Comparison of ENCODE assay signal across 23 cellular contexts in genomic region chr1:151978910-151979309, GRCh38. TPM values are rescaled to one million over a fixed set of nuclear protein-coding genes. Genes with fewer than 3 reads are reported as not detected.
DNase-seq lines count a peak whose midpoint lies in the region; ATAC-seq and TF ChIP-seq lines count a peak whose summit lies in the region.
"Had no signal": no experiment of that assay in that cellular context is flagged by ENCODE, and none has a peak within 500 bp of the region (broad histone marks: within the 10 kb centered on the region; RNA-seq: fewer than 3 reads in every experiment).

No MANE protein-coding gene starts in this region.

- no peaks in the 10 kb centered on the region for H3K9me3 Mint-ChIP-seq in Caco-2 (ENCODE audit: unreplicated experiment)
- no peaks in the 10 kb centered on the region for H3K9me3 Mint-ChIP-seq in central memory CD8-positive, alpha-beta T cell
- no peaks in the 10 kb centered on the region for H3K9me3 Mint-ChIP-seq in stimulated activated effector memory CD8-positive, alpha-beta T cell treated with anti-CD3 and anti-CD28 coated beads, Interleukin-12 subunit alpha, Interleukin-12 subunit beta, amount 100 ng/mL, for 72 hours
- H3K9me3 Mint-ChIP-seq in activated CD4-positive, alpha-beta memory T cell treated with anti-CD3 and anti-CD28 coated beads for 36 hours, result no peaks in the 10 kb centered on the region
- H3K9me3 Mint-ChIP-seq: CD4-positive, CD25-positive, alpha-beta regulatory T cell; H9 had no signal

- H3K27me3 Mint-ChIP-seq in Caco-2 (ENCODE audit: insufficient read depth, unreplicated experiment), result no peaks in the 10 kb centered on the region
- H3K27me3 Mint-ChIP-seq in central memory CD8-positive, alpha-beta T cell, result no peaks in the 10 kb centered on the region
- no peaks in the 10 kb centered on the region for H3K27me3 Mint-ChIP-seq in activated CD4-positive, alpha-beta memory T cell treated with anti-CD3 and anti-CD28 coated beads for 36 hours
- H3K27me3 Mint-ChIP-seq: CD4-positive, CD25-positive, alpha-beta regulatory T cell had no signal

- H3K4me3 ChIP-seq in Caco-2 (ENCODE audit: low read depth, low read length) (no peak overlapping the region), mesenchymal stem cell (ENCODE audit: insufficient read depth in 1 of 2, low read depth in 1 of 2, low read length in 2 of 2) (no peak overlapping the region), aorta (ENCODE audit: low read length in 2 of 2) (no peak overlapping the region)
- H3K4me3 ChIP-seq: GM23248 had no signal

- H3K36me3 Mint-ChIP-seq in Caco-2 (ENCODE audit: insufficient read depth, unreplicated experiment), result peaks cover 85% of the 10 kb centered on the region
- H3K36me3 Mint-ChIP-seq in central memory CD8-positive, alpha-beta T cell (ENCODE audit: insufficient read depth), result peaks cover 38% of the 10 kb centered on the region
- H3K36me3 Mint-ChIP-seq in stimulated activated effector memory CD8-positive, alpha-beta T cell treated with anti-CD3 and anti-CD28 coated beads, Interleukin-12 subunit alpha, Interleukin-12 subunit beta, amount 100 ng/mL, for 72 hours, result peaks cover 44% of the 10 kb centered on the region
- H3K36me3 Mint-ChIP-seq in activated CD4-positive, alpha-beta memory T cell treated with anti-CD3 and anti-CD28 coated beads for 36 hours, result peaks cover 27% of the 10 kb centered on the region

- no peak overlapping the region for H3K23ac ChIP-seq in mesenchymal stem cell (ENCODE audit: low read length in 2 of 2)

- POLR2A ChIA-PET in Caco-2 (lab: Charles Lee), result interaction anchor here (0.6 to 5.2 kb wide), 3 partner anchors 8 to 14 kb away, joined by 3 to 80 read pairs (median 5); no protein-coding TSS in a partner anchor
- POLR2A ChIA-PET in activated CD4-positive, alpha-beta memory T cell treated with anti-CD3 and anti-CD28 coated beads for 36 hours (lab: Charles Lee), result no interaction called here

- no peak for DNase-seq in Caco-2
- no peak for DNase-seq in central memory CD8-positive, alpha-beta T cell (ENCODE audit: low spot score in 2 of 2)
- no peak for DNase-seq in mesenchymal stem cell
- DNase-seq in stimulated activated effector memory CD8-positive, alpha-beta T cell treated with anti-CD3 and anti-CD28 coated beads, Interleukin-12 subunit alpha, Interleukin-12 subunit beta, amount 100 ng/mL, for 72 hours (ENCODE audit: low spot score in 2 of 2), result no peak
- no peak for DNase-seq in aorta
- no peak for DNase-seq in activated CD4-positive, alpha-beta memory T cell treated with anti-CD3 and anti-CD28 coated beads for 36 hours
- DNase-seq in posterior vena cava (ENCODE audit: low spot score), result no peak
- DNase-seq: BE2C; CD4-positive, CD25-positive, alpha-beta regulatory T cell; COR-L47; DMS 273 treated with DMSO at 0.1 percent for 48 hours; DMS79 treated with DMSO at 0.1 percent for 48 hours; GM23248; H9; KG1; NCI-H1092; NCI-H1436; NCI-H1930; NCI-H2227 treated with DMSO at 0.1 percent for 48 hours; NCI-H524; NCI-H774 had no signal

- peaks cover 74% of the 10 kb centered on the region for H3K4me1 Mint-ChIP-seq in Caco-2 (ENCODE audit: low read depth, unreplicated experiment)
- peaks cover 14% of the 10 kb centered on the region for H3K4me1 Mint-ChIP-seq in central memory CD8-positive, alpha-beta T cell
- peaks cover 23% of the 10 kb centered on the region for H3K4me1 Mint-ChIP-seq in stimulated activated effector memory CD8-positive, alpha-beta T cell treated with anti-CD3 and anti-CD28 coated beads, Interleukin-12 subunit alpha, Interleukin-12 subunit beta, amount 100 ng/mL, for 72 hours
- peaks cover 24% of the 10 kb centered on the region for H3K4me1 Mint-ChIP-seq in activated CD4-positive, alpha-beta memory T cell treated with anti-CD3 and anti-CD28 coated beads for 36 hours (ENCODE audit: low read depth)

- peak overlapping the region; percentile 85 for H3K27ac Mint-ChIP-seq in Caco-2 (ENCODE audit: unreplicated experiment)
- H3K27ac Mint-ChIP-seq in central memory CD8-positive, alpha-beta T cell (ENCODE audit: low read depth), result peak overlapping the region; percentile 3
- H3K27ac Mint-ChIP-seq in stimulated activated effector memory CD8-positive, alpha-beta T cell treated with anti-CD3 and anti-CD28 coated beads, Interleukin-12 subunit alpha, Interleukin-12 subunit beta, amount 100 ng/mL, for 72 hours, result peak overlapping the region; percentile 64
- no peak overlapping the region for H3K27ac Mint-ChIP-seq in activated CD4-positive, alpha-beta memory T cell treated with anti-CD3 and anti-CD28 coated beads for 36 hours
- H3K27ac Mint-ChIP-seq: CD4-positive, CD25-positive, alpha-beta regulatory T cell; H9 had no signal

- CTCF ChIA-PET in Caco-2 (lab: Charles Lee), result interaction anchor here (1.3 to 1.7 kb wide), 2 partner anchors 9 to 11 kb away, joined by 4 to 8 read pairs; no protein-coding TSS in a partner anchor
- CTCF ChIA-PET in activated CD4-positive, alpha-beta memory T cell treated with anti-CD3 and anti-CD28 coated beads for 36 hours (lab: Charles Lee), result interaction anchor here (1.4 to 30.4 kb wide), 2 partner anchors 11 to 22 kb away, joined by 5 to 587 read pairs; no protein-coding TSS in a partner anchor

- 89% methylated on average over 3 of the region's 5 CpGs for WGBS in mesenchymal stem cell
- WGBS in aorta, 2 donors, result 41 to 78% methylated on average over 5 of the region's 5 CpGs

- H3K79me1 ChIP-seq in mesenchymal stem cell (replicated peaks; ENCODE audit: low read length, poor library complexity, severe bottlenecking), result peaks cover 6% of the 10 kb centered on the region

- H3K14ac ChIP-seq in mesenchymal stem cell (ENCODE audit: low read length in 2 of 2), result no peak overlapping the region

- intact Hi-C loops in Caco-2 (cut with micrococcal nuclease; ENCODE audit: unreplicated experiment) (loop anchor here (1.0 kb wide), 1 partner anchor 11 kb away; no protein-coding TSS in a partner anchor), aorta (cut with DNase I) (no loop called here), posterior vena cava (cut with DNase I) (no loop called here)
- intact Hi-C loops in activated CD4-positive, alpha-beta memory T cell treated with anti-CD3 and anti-CD28 coated beads for 36 hours (cut with micrococcal nuclease), result no loop called here

- H2BK120ac ChIP-seq in mesenchymal stem cell (ENCODE audit: low read depth, low read length), result no peak overlapping the region

- BruUV-seq in Caco-2 (replicated peaks; lab: Mats Ljungman, UMichigan), result no TSS peak

- H3K18ac ChIP-seq in mesenchymal stem cell (ENCODE audit: low read depth in 1 of 2, low read length in 2 of 2), result no peak overlapping the region

- H3K9me3 ChIP-seq in Caco-2 (no peaks in the 10 kb centered on the region), mesenchymal stem cell (ENCODE audit: control insufficient read depth, low read length) (no peaks in the 10 kb centered on the region), aorta (ENCODE audit: control insufficient read depth, low read length) (no peaks in the 10 kb centered on the region)
- H3K9me3 ChIP-seq: BE2C had no signal

- H3K27ac ChIP-seq in mesenchymal stem cell (ENCODE audit: low read length, poor library complexity, severe bottlenecking) (no peak overlapping the region), aorta (ENCODE audit: low read depth in 1 of 2, low read length in 2 of 2) (no peak overlapping the region)
- H3K27ac ChIP-seq: GM23248 had no signal

- no peak overlapping the region for H3K4me2 ChIP-seq in mesenchymal stem cell (ENCODE audit: low read length, poor library complexity, severe bottlenecking)

- no peak overlapping the region for H2AK5ac ChIP-seq in mesenchymal stem cell (ENCODE audit: low read length, severe bottlenecking)

- H4K91ac ChIP-seq in mesenchymal stem cell (ENCODE audit: low read length), result no peak overlapping the region

- ATAC-seq in central memory CD8-positive, alpha-beta T cell (replicated peaks; ENCODE audit: extremely low read depth, poor library complexity, severe bottlenecking), result no peak
- ATAC-seq in stimulated activated effector memory CD8-positive, alpha-beta T cell treated with anti-CD3 and anti-CD28 coated beads, Interleukin-12 subunit alpha, Interleukin-12 subunit beta, amount 100 ng/mL, for 72 hours, result no peak
- no peak for ATAC-seq in aorta (ENCODE audit: low FRiP score)
- no peak for ATAC-seq in HG03521 (IDR thresholded peaks at IDR 0.05; ENCODE audit: unreplicated experiment)
- ATAC-seq: Right ventricle myocardium inferior had no signal

- H2BK5ac ChIP-seq in mesenchymal stem cell (ENCODE audit: low read depth, low read length, poor library complexity, severe bottlenecking), result no peak overlapping the region

- H3K36me3 ChIP-seq in Caco-2 (ENCODE audit: control insufficient read depth, insufficient read depth, low read length) (peaks cover 4% of the 10 kb centered on the region; the same call in 1 of the 2 replicates), mesenchymal stem cell (ENCODE audit: control insufficient read depth in 1 of 2, insufficient read depth in 2 of 2, low read depth in 1 of 2, low read length in 2 of 2) (peaks cover 9 to 31% of the 10 kb centered on the region in 2 experiments), aorta (ENCODE audit: control insufficient read depth in 1 of 2, insufficient read depth in 2 of 2, low read length in 1 of 2) (peaks cover 2% of the 10 kb centered on the region in 2 donors)
- H3K36me3 ChIP-seq: BE2C had no signal

- H2AFZ ChIP-seq in mesenchymal stem cell (ENCODE audit: low read depth, low read length), result no peak overlapping the region
- H2AFZ ChIP-seq: GM23248 had no signal

- TF ChIP-seq CTCF in Caco-2 (IDR thresholded peaks at IDR 0.05; ENCODE audit: insufficient read depth in 1 of 2, low read depth in 1 of 2, low read length in 1 of 2, severe bottlenecking in 1 of 2, unreplicated experiment in 1 of 2), result no peak

- H3K9ac ChIP-seq in mesenchymal stem cell (ENCODE audit: low read length), result peak overlapping the region; percentile 46
- H3K9ac ChIP-seq: GM23248 had no signal

- no peak overlapping the region for H2BK15ac ChIP-seq in mesenchymal stem cell (ENCODE audit: low read depth, poor library complexity, severe bottlenecking)

- H3K4me3 Mint-ChIP-seq in Caco-2 (ENCODE audit: unreplicated experiment), result peak overlapping the region; percentile 39
- H3K4me3 Mint-ChIP-seq in central memory CD8-positive, alpha-beta T cell, result no peak overlapping the region
- no peak overlapping the region for H3K4me3 Mint-ChIP-seq in stimulated activated effector memory CD8-positive, alpha-beta T cell treated with anti-CD3 and anti-CD28 coated beads, Interleukin-12 subunit alpha, Interleukin-12 subunit beta, amount 100 ng/mL, for 72 hours
- H3K4me3 Mint-ChIP-seq in activated CD4-positive, alpha-beta memory T cell treated with anti-CD3 and anti-CD28 coated beads for 36 hours, result no peak overlapping the region
- H3K4me3 Mint-ChIP-seq: CD4-positive, CD25-positive, alpha-beta regulatory T cell; H9 had no signal

- no peak overlapping the region for H3K4ac ChIP-seq in mesenchymal stem cell (ENCODE audit: low read depth in 1 of 2, low read length in 2 of 2)

- no peak overlapping the region for H2BK12ac ChIP-seq in mesenchymal stem cell (ENCODE audit: low read length in 2 of 2)

- H4K8ac ChIP-seq in mesenchymal stem cell (ENCODE audit: low read length), result no peak overlapping the region

- H3K27me3 ChIP-seq in Caco-2 (replicated peaks; ENCODE audit: control insufficient read depth, insufficient read depth, low read length) (no peaks in the 10 kb centered on the region), mesenchymal stem cell (ENCODE audit: control insufficient read depth in 1 of 2, insufficient read depth in 1 of 2, low read length in 2 of 2) (no peaks in the 10 kb centered on the region), aorta (ENCODE audit: control insufficient read depth in 1 of 2, insufficient read depth in 2 of 2, low read length in 1 of 2) (no peaks in the 10 kb centered on the region)

- peaks cover 94% of the 10 kb centered on the region for H3K4me1 ChIP-seq in Caco-2
- H3K4me1 ChIP-seq in mesenchymal stem cell (ENCODE audit: control insufficient read depth, insufficient read depth, low read depth, low read length), result peaks cover 15% of the 10 kb centered on the region
- H3K4me1 ChIP-seq in aorta (ENCODE audit: control insufficient read depth in 1 of 2, insufficient read depth in 2 of 2, low read length in 2 of 2), result peaks cover 2 to 7% of the 10 kb centered on the region in 2 donors
- H3K4me1 ChIP-seq: BE2C had no signal

RNA-seq across cellular contexts. Expression of gene S100A10, which starts 14.7 kb away (rescaled TPM):
- total RNA-seq in Caco-2 (2022) (2,143 and 2,154 TPM in 2 replicates), aorta (100 to 1,000 TPM; 188 to 386 TPM), posterior vena cava (100 to 1,000 TPM; 244 to 281 TPM)
- polyA plus RNA-seq in mesenchymal stem cell (2013, experiment 1 of 2), result 743 TPM
- 740 TPM for polyA plus RNA-seq in mesenchymal stem cell (2013, experiment 2 of 2)
- 100 to 1,000 TPM; 244 to 417 TPM for polyA plus RNA-seq in aorta
- total RNA-seq in activated CD4-positive, alpha-beta memory T cell treated with anti-CD3 and anti-CD28 coated beads for 36 hours, result 100 to 1,000 TPM; 257 to 270 TPM

RNA-seq across cellular contexts. Expression of gene S100A11, which starts 57.9 kb away (rescaled TPM):
- total RNA-seq in Caco-2 (2022) (364 and 408 TPM in 2 replicates), aorta (100 to 1,000 TPM; 416 to 418 TPM), posterior vena cava (100 to 1,000 TPM; 406 to 484 TPM)
- polyA plus RNA-seq in mesenchymal stem cell (2013, experiment 1 of 2), result 2,510 TPM
- polyA plus RNA-seq in mesenchymal stem cell (2013, experiment 2 of 2), result 2,559 TPM
- polyA plus RNA-seq in aorta, result 100 to 1,000 TPM; 751 to 960 TPM
- total RNA-seq in activated CD4-positive, alpha-beta memory T cell treated with anti-CD3 and anti-CD28 coated beads for 36 hours, result 100 to 1,000 TPM; 460 to 477 TPM
